Comparison of ENCODE assay signal across 23 cellular contexts in the genomic region with DNA sequence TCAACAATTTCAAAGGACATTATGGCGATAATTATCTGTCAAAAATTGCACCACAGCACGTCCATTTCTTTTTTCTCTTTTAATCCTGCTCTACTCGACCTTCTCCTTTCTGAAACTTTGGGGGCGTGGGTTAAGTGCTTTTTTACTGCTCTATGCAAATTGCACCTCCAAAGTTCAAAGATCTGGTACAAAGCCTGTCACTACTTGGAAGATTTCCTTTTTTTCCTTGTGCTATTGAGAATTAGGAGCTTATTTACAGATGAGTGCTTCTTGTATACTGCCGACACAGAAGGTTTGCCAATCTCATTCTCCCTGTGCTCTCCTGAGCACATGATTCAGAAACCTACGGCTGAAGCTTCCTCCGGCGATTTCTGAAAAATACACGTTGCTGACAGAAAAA.
"Had no signal": no experiment of that assay in that cellular context is flagged by ENCODE, and none has a peak within 500 bp of the region (broad histone marks: within the 10 kb centered on the region; RNA-seq: fewer than 3 reads in every experiment).

No MANE protein-coding gene starts in this region.

- DNase-seq: Kasumi-1, MM.1S, NCI-H1092 treated with DMSO at 0.1 percent for 48 hours, NCI-H146, NCI-H1694 treated with DMSO at 0.1 percent for 48 hours, NCI-H1930, NCI-H2081, NCI-H2107, NCI-H2227 treated with DMSO at 0.1 percent for 48 hours, NCI-H524, NCI-H526 treated with DMSO at 0.1 percent for 48 hours, NCI-H774, Right ventricle myocardium superior, RPMI8226, SIG-M5 had no signal

- H3K36me3 ChIP-seq: SJSA1 had no signal

- H3K4me3 Mint-ChIP-seq: IgD-negative memory B cell had no signal

- H3K4me3 ChIP-seq: K562, SJSA1, SK-N-MC had no signal

- H3K36me3 Mint-ChIP-seq: IgD-negative memory B cell had no signal

- H3K9me3 Mint-ChIP-seq: IgD-negative memory B cell had no signal

- H3K4me1 ChIP-seq: SJSA1 had no signal

- H3K27ac ChIP-seq: HL-60, KMS-11, SJSA1, SK-N-MC had no signal

- H3K4me2 ChIP-seq: KMS-11 had no signal

- H3K4me1 Mint-ChIP-seq: IgD-negative memory B cell had no signal

- H3K9me3 ChIP-seq: SJSA1 had no signal

- H3K27ac Mint-ChIP-seq: IgD-negative memory B cell had no signal

- ATAC-seq: K562 had no signal

- H3K9ac ChIP-seq: KMS-11 had no signal

- FAIRE-seq: HTR-8/SVneo, K562, RCC 7860 had no signal
